In genomic region chr16:58176608-58177346, GRCh38 we compare ENCODE assay signal across 20 cellular contexts. TPM values are rescaled to one million over a fixed set of nuclear protein-coding genes. Genes with fewer than 3 reads are reported as not detected.
DNase-seq lines count a peak whose midpoint lies in the region; ATAC-seq and TF ChIP-seq lines count a peak whose summit lies in the region.
"Had no signal": no experiment of that assay in that cellular context is flagged by ENCODE, and none has a peak within 500 bp of the region (broad histone marks: within the 10 kb centered on the region; RNA-seq: fewer than 3 reads in every experiment).

No MANE protein-coding gene starts in this region.

- H3K27ac ChIP-seq in DND-41 (ENCODE audit: low read length) (peak overlapping the region; percentile 61), upper lobe of left lung (no peak overlapping the region)
- H3K27ac ChIP-seq: breast epithelium, epithelial cell of prostate, foreskin keratinocyte, neural progenitor cell, spleen had no signal

- CTCF ChIA-PET in activated CD4-positive, alpha-beta T cell treated with anti-CD3 and anti-CD28 coated beads, Interleukin-2, amount 10 ng/mL, durations not matched to agents 7 days and 5 days (lab: Charles Lee): interaction anchor here (1.2 to 1.7 kb wide), 2 partner anchors 13 to 31 kb away, joined by 3 to 8 read pairs; no protein-coding TSS in a partner anchor
- CTCF ChIA-PET in activated CD8-positive, alpha-beta T cell treated with anti-CD3 and anti-CD28 coated beads, Interleukin-2, amount 10 ng/mL, durations not matched to agents 7 days and 5 days (lab: Charles Lee): interaction anchor here (0.9 to 1.6 kb wide), 6 partner anchors 9 to 177 kb away, joined by 3 to 6 read pairs (median 4); partner anchors contain the start of gene ZNF319

- DNase-seq in activated CD4-positive, alpha-beta T cell treated with anti-CD3 and anti-CD28 coated beads, Interleukin-2, amount 10 ng/mL, durations not matched to agents 7 days and 5 days: peak; percentile 30
- no peak for DNase-seq in activated CD4-positive, alpha-beta T cell treated with anti-CD3 and anti-CD28 coated beads, Interleukin-2, amount 50 U/mL, for 4 hours
- peak; percentile 32 for DNase-seq in DND-41
- DNase-seq in activated CD8-positive, alpha-beta T cell treated with anti-CD3 and anti-CD28 coated beads, Interleukin-2, amount 10 ng/mL, durations not matched to agents 7 days and 5 days: peak; percentile 28
- DNase-seq in immature natural killer cell: peak in 1 of 3 donors; percentile 6
- no peak for DNase-seq in NCI-H446 treated with DMSO at 0.1 percent for 48 hours (lab: John Stamatoyannopoulos, UW)
- no peak for DNase-seq in upper lobe of left lung
- DNase-seq in NCI-H1694 (lab: John Stamatoyannopoulos, UW): no peak
- DNase-seq: BE2C; DMS 273 treated with DMSO at 0.1 percent for 48 hours; foreskin keratinocyte; GOT3; NCI-H1105 treated with DMSO at 0.1 percent for 48 hours; NCI-H69; spleen; stimulated activated CD4-positive, alpha-beta T cell treated with anti-CD3 and anti-CD28 coated beads, Interleukin-4, amount 100 ng/mL, for 4 hours had no signal

- no peak for TF ChIP-seq POLR2A in upper lobe of left lung (IDR thresholded peaks at IDR 0.05)

- H3K36me3 Mint-ChIP-seq in activated CD4-positive, alpha-beta T cell treated with anti-CD3 and anti-CD28 coated beads, Interleukin-2, amount 10 ng/mL, durations not matched to agents 7 days and 5 days (ENCODE audit: low read depth): peaks cover 58% of the 10 kb centered on the region
- peaks cover 69% of the 10 kb centered on the region for H3K36me3 Mint-ChIP-seq in activated CD8-positive, alpha-beta T cell treated with anti-CD3 and anti-CD28 coated beads, Interleukin-2, amount 10 ng/mL, durations not matched to agents 7 days and 5 days (ENCODE audit: low read depth)
- H3K36me3 Mint-ChIP-seq in immature natural killer cell: peaks cover 16 to 46% (median 21%) of the 10 kb centered on the region in 3 donors

- H3K4me2 ChIP-seq in DND-41 (ENCODE audit: insufficient read depth, low read length): peak overlapping the region; percentile 8; the same call in 1 of the 2 replicates
- H3K4me2 ChIP-seq: neural progenitor cell had no signal

- no peak for TF ChIP-seq EP300 in upper lobe of left lung (IDR thresholded peaks at IDR 0.05)

- no peaks in the 10 kb centered on the region for H3K27me3 Mint-ChIP-seq in activated CD4-positive, alpha-beta T cell treated with anti-CD3 and anti-CD28 coated beads, Interleukin-2, amount 10 ng/mL, durations not matched to agents 7 days and 5 days
- H3K27me3 Mint-ChIP-seq in activated CD8-positive, alpha-beta T cell treated with anti-CD3 and anti-CD28 coated beads, Interleukin-2, amount 10 ng/mL, durations not matched to agents 7 days and 5 days (ENCODE audit: low read depth): no peaks in the 10 kb centered on the region
- H3K27me3 Mint-ChIP-seq in immature natural killer cell (ENCODE audit: low read depth in 3 of 3): peaks cover 0 to 3% (median 0%) of the 10 kb centered on the region in 3 donors

- peaks cover 35% of the 10 kb centered on the region for H3K79me2 ChIP-seq in DND-41 (ENCODE audit: insufficient read depth, low read length)

- H3K4me3 ChIP-seq in DND-41 (ENCODE audit: low read depth in 1 of 2, low read length in 2 of 2) (no peak overlapping the region), upper lobe of left lung (no peak overlapping the region)
- H3K4me3 ChIP-seq: breast epithelium, GM12878, neural progenitor cell, spleen had no signal

- H3K9me3 Mint-ChIP-seq in activated CD4-positive, alpha-beta T cell treated with anti-CD3 and anti-CD28 coated beads, Interleukin-2, amount 10 ng/mL, durations not matched to agents 7 days and 5 days: no peaks in the 10 kb centered on the region
- no peaks in the 10 kb centered on the region for H3K9me3 Mint-ChIP-seq in activated CD8-positive, alpha-beta T cell treated with anti-CD3 and anti-CD28 coated beads, Interleukin-2, amount 10 ng/mL, durations not matched to agents 7 days and 5 days (ENCODE audit: insufficient read depth)
- no peaks in the 10 kb centered on the region for H3K9me3 Mint-ChIP-seq in immature natural killer cell
- H3K9me3 Mint-ChIP-seq: neural progenitor cell had no signal

- ATAC-seq in DND-41 (ENCODE audit: insufficient read depth, low read depth) (peak; percentile 75), upper lobe of left lung (ENCODE audit: low FRiP score in 2 of 2) (no peak)
- peak; percentile 83 for ATAC-seq in activated CD8-positive, alpha-beta T cell treated with anti-CD3 and anti-CD28 coated beads, Interleukin-2, amount 10 ng/mL, durations not matched to agents 7 days and 5 days
- ATAC-seq: foreskin keratinocyte, GM12878 had no signal

- peaks cover 18% of the 10 kb centered on the region for H4K20me1 ChIP-seq in DND-41 (ENCODE audit: insufficient read depth, low read length)

- no peaks in the 10 kb centered on the region for H3K9me3 ChIP-seq in DND-41 (ENCODE audit: insufficient read depth, low read length, severe bottlenecking)
- H3K9me3 ChIP-seq in upper lobe of left lung: no peaks in the 10 kb centered on the region
- H3K9me3 ChIP-seq: BE2C, breast epithelium, spleen had no signal

- H3K4me1 Mint-ChIP-seq in activated CD4-positive, alpha-beta T cell treated with anti-CD3 and anti-CD28 coated beads, Interleukin-2, amount 10 ng/mL, durations not matched to agents 7 days and 5 days: peaks cover 28% of the 10 kb centered on the region
- H3K4me1 Mint-ChIP-seq in activated CD8-positive, alpha-beta T cell treated with anti-CD3 and anti-CD28 coated beads, Interleukin-2, amount 10 ng/mL, durations not matched to agents 7 days and 5 days (ENCODE audit: low read depth): peaks cover 28% of the 10 kb centered on the region
- H3K4me1 Mint-ChIP-seq in immature natural killer cell: peaks cover 25 to 44% of the 10 kb centered on the region in 2 donors
- H3K4me1 Mint-ChIP-seq: neural progenitor cell had no signal

- TF ChIP-seq CTCF in DND-41 (IDR thresholded peaks at IDR 0.05; ENCODE audit: borderline replicate concordance, extremely low read depth, low read length, poor library complexity, severe bottlenecking): no peak
- no peak for TF ChIP-seq CTCF in upper lobe of left lung (IDR thresholded peaks at IDR 0.05)

- H3K27ac Mint-ChIP-seq in activated CD4-positive, alpha-beta T cell treated with anti-CD3 and anti-CD28 coated beads, Interleukin-2, amount 10 ng/mL, durations not matched to agents 7 days and 5 days: peak overlapping the region; percentile 81
- H3K27ac Mint-ChIP-seq in activated CD8-positive, alpha-beta T cell treated with anti-CD3 and anti-CD28 coated beads, Interleukin-2, amount 10 ng/mL, durations not matched to agents 7 days and 5 days: peak overlapping the region; percentile 81
- H3K27ac Mint-ChIP-seq in immature natural killer cell: peak overlapping the region; percentile 50 to 82 (median 78)
- H3K27ac Mint-ChIP-seq: neural progenitor cell had no signal

- H3K9ac ChIP-seq in DND-41 (ENCODE audit: low read depth, low read length): no peak overlapping the region
- H3K9ac ChIP-seq: neural progenitor cell had no signal

- H3K27me3 ChIP-seq in DND-41 (ENCODE audit: insufficient read depth, low read length, poor library complexity) (no peaks in the 10 kb centered on the region), upper lobe of left lung (no peaks in the 10 kb centered on the region)
- H3K27me3 ChIP-seq: BE2C, breast epithelium, foreskin keratinocyte, neural progenitor cell, spleen had no signal

- H3K36me3 ChIP-seq in DND-41 (ENCODE audit: insufficient read depth, low read length) (peaks cover 87% of the 10 kb centered on the region), upper lobe of left lung (peaks cover 2 to 71% (median 12%) of the 10 kb centered on the region in 4 donors)
- H3K36me3 ChIP-seq: breast epithelium had no signal

- H3K4me3 Mint-ChIP-seq in activated CD4-positive, alpha-beta T cell treated with anti-CD3 and anti-CD28 coated beads, Interleukin-2, amount 10 ng/mL, durations not matched to agents 7 days and 5 days: no peak overlapping the region
- no peak overlapping the region for H3K4me3 Mint-ChIP-seq in activated CD8-positive, alpha-beta T cell treated with anti-CD3 and anti-CD28 coated beads, Interleukin-2, amount 10 ng/mL, durations not matched to agents 7 days and 5 days
- peak overlapping the region; percentile 16 to 74 (median 66) for H3K4me3 Mint-ChIP-seq in immature natural killer cell
- H3K4me3 Mint-ChIP-seq: neural progenitor cell had no signal

- POLR2A ChIA-PET in activated CD4-positive, alpha-beta T cell treated with anti-CD3 and anti-CD28 coated beads, Interleukin-2, amount 10 ng/mL, durations not matched to agents 7 days and 5 days (lab: Charles Lee): no interaction called here
- POLR2A ChIA-PET in activated CD8-positive, alpha-beta T cell treated with anti-CD3 and anti-CD28 coated beads, Interleukin-2, amount 10 ng/mL, durations not matched to agents 7 days and 5 days (lab: Charles Lee): interaction anchor here (1.4 to 2.0 kb wide), 2 partner anchors 20 to 47 kb away, joined by 3 to 7 read pairs; partner anchors contain the start of gene CFAP20

- WGBS in upper lobe of left lung, 2 donors: 85 to 88% methylated on average over 5 of the region's 5 CpGs

- H2AFZ ChIP-seq in DND-41 (ENCODE audit: low read depth, low read length): no peak overlapping the region
- H2AFZ ChIP-seq: neural progenitor cell had no signal

- H3K4me1 ChIP-seq in DND-41 (ENCODE audit: insufficient read depth, low read length) (peaks cover 26% of the 10 kb centered on the region), upper lobe of left lung (no peaks in the 10 kb centered on the region)
- H3K4me1 ChIP-seq: BE2C, breast epithelium, foreskin keratinocyte, neural progenitor cell had no signal

RNA-seq across cellular contexts. Expression of gene CSNK2A2, which starts 21.1 kb away (rescaled TPM):
- total RNA-seq in activated CD4-positive, alpha-beta T cell treated with anti-CD3 and anti-CD28 coated beads, Interleukin-2, amount 10 ng/mL, durations not matched to agents 7 days and 5 days: 10 to 100 TPM; 64.8 to 70.4 TPM
- total RNA-seq in activated CD8-positive, alpha-beta T cell treated with anti-CD3 and anti-CD28 coated beads, Interleukin-2, amount 10 ng/mL, durations not matched to agents 7 days and 5 days: 10 to 100 TPM; 62.2 to 67.1 TPM
- 10 to 100 TPM in 2 of 3 donors, 1 to 10 TPM in 1; 3.8 to 13.4 (median 11.2) TPM for polyA plus RNA-seq in immature natural killer cell
- 10 to 100 TPM; 34.7 to 73.9 (median 46.1) TPM for total RNA-seq in upper lobe of left lung

RNA-seq across cellular contexts. Expression of gene CFAP20, which starts 47.6 kb away (rescaled TPM):
- 10 to 100 TPM; 40.7 to 46.7 TPM for total RNA-seq in activated CD4-positive, alpha-beta T cell treated with anti-CD3 and anti-CD28 coated beads, Interleukin-2, amount 10 ng/mL, durations not matched to agents 7 days and 5 days
- 10 to 100 TPM; 48.1 to 48.4 TPM for total RNA-seq in activated CD8-positive, alpha-beta T cell treated with anti-CD3 and anti-CD28 coated beads, Interleukin-2, amount 10 ng/mL, durations not matched to agents 7 days and 5 days
- 10 to 100 TPM; 36.6 to 43.2 (median 39.4) TPM for polyA plus RNA-seq in immature natural killer cell
- total RNA-seq in upper lobe of left lung: 10 to 100 TPM; 12.6 to 43.3 (median 26.4) TPM

Comparison
In these comparisons a context has a peak if more than half of its experiments do, and no peak if none do; other contexts are left out.
1. DNase-seq: peak in activated CD4-positive, alpha-beta T cell treated with anti-CD3 and anti-CD28 coated beads, Interleukin-2, amount 10 ng/mL, durations not matched to agents 7 days and 5 days (single experiment), DND-41 (single experiment) and activated CD8-positive, alpha-beta T cell treated with anti-CD3 and anti-CD28 coated beads, Interleukin-2, amount 10 ng/mL, durations not matched to agents 7 days and 5 days (single experiment); none in activated CD4-positive, alpha-beta T cell treated with anti-CD3 and anti-CD28 coated beads, Interleukin-2, amount 50 U/mL, for 4 hours (0 of 2), NCI-H446 treated with DMSO at 0.1 percent for 48 hours (single experiment), upper lobe of left lung (0 of 2) and NCI-H1694 (single experiment).
2. H3K4me3 Mint-ChIP-seq: peak in immature natural killer cell (5 of 5); none in activated CD4-positive, alpha-beta T cell treated with anti-CD3 and anti-CD28 coated beads, Interleukin-2, amount 10 ng/mL, durations not matched to agents 7 days and 5 days (single experiment) and activated CD8-positive, alpha-beta T cell treated with anti-CD3 and anti-CD28 coated beads, Interleukin-2, amount 10 ng/mL, durations not matched to agents 7 days and 5 days (single experiment).
3. ATAC-seq: peak in DND-41 (single experiment) and activated CD8-positive, alpha-beta T cell treated with anti-CD3 and anti-CD28 coated beads, Interleukin-2, amount 10 ng/mL, durations not matched to agents 7 days and 5 days (single experiment); none in upper lobe of left lung (0 of 2).
4. Peak in every context shown above with its lines, with median percentiles within 50 percentile points of each other: H3K27ac Mint-ChIP-seq.